In the genomic region with DNA sequence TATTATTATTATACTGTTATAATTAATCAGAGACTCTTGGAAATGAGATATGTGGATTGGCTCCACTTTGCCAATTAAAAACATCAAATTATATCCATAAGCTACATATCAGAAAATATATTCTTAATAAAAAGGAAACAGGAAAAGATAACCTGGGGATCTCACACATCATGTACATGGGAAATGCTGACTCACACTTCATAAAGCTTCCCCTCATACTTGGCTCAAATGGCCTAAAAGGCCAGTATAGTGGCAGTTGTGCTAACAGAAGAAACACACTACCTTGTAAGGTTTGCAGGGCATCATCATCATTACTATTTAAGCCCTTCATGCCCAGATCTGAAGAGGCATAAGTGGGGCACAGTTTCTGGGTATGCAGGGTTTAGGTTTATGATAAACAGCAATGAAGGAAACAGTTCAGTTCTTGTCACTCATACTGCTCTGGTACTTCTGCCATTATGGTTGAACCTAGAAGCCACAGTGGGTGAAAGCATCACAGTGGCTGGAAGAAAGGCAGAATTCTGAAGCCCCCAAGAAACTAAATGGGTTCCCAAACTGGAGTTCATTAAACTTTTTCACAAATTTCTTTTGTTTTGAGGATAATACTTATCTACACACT, we compare ENCODE assay signal across 1 cellular context.
TF ChIP-seq lines count a peak whose summit lies in the region.

No MANE protein-coding gene starts in this region.

TF ChIP-seq in WTC11, 78 proteins besides CTCF, POLR2A, EP300 and RAD21 (continued from another document):
- TF ChIP-seq RORB (CRISPR knock-in tag; IDR thresholded peaks at IDR 0.05) (no peak), EMX1 (CRISPR knock-in tag; IDR thresholded peaks at IDR 0.05) (no peak), ZBTB21 (CRISPR knock-in tag; IDR thresholded peaks at IDR 0.05; ENCODE audit: borderline replicate concordance) (no peak), SMAD3 (CRISPR knock-in tag; IDR thresholded peaks at IDR 0.05; ENCODE audit: borderline replicate concordance) (no peak), FOXK1 (CRISPR knock-in tag; IDR thresholded peaks at IDR 0.05) (no peak), NFE2L1 (CRISPR knock-in tag; IDR thresholded peaks at IDR 0.05) (no peak)
- TF ChIP-seq, protein P1, sequence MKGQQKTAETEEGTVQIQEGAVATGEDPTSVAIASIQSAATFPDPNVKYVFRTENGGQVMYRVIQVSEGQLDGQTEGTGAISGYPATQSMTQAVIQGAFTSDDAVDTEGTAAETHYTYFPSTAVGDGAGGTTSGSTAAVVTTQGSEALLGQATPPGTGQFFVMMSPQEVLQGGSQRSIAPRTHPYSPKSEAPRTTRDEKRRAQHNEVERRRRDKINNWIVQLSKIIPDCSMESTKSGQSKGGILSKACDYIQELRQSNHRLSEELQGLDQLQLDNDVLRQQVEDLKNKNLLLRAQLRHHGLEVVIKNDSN (CRISPR knock-in tag; IDR thresholded peaks at IDR 0.05), result no peak
- TF ChIP-seq, protein P2, sequence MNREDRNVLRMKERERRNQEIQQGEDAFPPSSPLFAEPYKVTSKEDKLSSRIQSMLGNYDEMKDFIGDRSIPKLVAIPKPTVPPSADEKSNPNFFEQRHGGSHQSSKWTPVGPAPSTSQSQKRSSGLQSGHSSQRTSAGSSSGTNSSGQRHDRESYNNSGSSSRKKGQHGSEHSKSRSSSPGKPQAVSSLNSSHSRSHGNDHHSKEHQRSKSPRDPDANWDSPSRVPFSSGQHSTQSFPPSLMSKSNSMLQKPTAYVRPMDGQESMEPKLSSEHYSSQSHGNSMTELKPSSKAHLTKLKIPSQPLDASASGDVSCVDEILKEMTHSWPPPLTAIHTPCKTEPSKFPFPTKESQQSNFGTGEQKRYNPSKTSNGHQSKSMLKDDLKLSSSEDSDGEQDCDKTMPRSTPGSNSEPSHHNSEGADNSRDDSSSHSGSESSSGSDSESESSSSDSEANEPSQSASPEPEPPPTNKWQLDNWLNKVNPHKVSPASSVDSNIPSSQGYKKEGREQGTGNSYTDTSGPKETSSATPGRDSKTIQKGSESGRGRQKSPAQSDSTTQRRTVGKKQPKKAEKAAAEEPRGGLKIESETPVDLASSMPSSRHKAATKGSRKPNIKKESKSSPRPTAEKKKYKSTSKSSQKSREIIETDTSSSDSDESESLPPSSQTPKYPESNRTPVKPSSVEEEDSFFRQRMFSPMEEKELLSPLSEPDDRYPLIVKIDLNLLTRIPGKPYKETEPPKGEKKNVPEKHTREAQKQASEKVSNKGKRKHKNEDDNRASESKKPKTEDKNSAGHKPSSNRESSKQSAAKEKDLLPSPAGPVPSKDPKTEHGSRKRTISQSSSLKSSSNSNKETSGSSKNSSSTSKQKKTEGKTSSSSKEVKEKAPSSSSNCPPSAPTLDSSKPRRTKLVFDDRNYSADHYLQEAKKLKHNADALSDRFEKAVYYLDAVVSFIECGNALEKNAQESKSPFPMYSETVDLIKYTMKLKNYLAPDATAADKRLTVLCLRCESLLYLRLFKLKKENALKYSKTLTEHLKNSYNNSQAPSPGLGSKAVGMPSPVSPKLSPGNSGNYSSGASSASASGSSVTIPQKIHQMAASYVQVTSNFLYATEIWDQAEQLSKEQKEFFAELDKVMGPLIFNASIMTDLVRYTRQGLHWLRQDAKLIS (CRISPR knock-in tag; IDR thresholded peaks at IDR 0.05; ENCODE audit: borderline replicate concordance), result no peak
- TF ChIP-seq, protein P3, sequence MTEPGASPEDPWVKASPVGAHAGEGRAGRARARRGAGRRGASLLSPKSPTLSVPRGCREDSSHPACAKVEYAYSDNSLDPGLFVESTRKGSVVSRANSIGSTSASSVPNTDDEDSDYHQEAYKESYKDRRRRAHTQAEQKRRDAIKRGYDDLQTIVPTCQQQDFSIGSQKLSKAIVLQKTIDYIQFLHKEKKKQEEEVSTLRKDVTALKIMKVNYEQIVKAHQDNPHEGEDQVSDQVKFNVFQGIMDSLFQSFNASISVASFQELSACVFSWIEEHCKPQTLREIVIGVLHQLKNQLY (CRISPR knock-in tag; IDR thresholded peaks at IDR 0.05), result no peak
- TF ChIP-seq, protein P4, sequence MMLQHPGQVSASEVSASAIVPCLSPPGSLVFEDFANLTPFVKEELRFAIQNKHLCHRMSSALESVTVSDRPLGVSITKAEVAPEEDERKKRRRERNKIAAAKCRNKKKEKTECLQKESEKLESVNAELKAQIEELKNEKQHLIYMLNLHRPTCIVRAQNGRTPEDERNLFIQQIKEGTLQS (CRISPR knock-in tag; conservative IDR thresholded peaks at IDR 0.05), result no peak
- TF ChIP-seq, protein P5, sequence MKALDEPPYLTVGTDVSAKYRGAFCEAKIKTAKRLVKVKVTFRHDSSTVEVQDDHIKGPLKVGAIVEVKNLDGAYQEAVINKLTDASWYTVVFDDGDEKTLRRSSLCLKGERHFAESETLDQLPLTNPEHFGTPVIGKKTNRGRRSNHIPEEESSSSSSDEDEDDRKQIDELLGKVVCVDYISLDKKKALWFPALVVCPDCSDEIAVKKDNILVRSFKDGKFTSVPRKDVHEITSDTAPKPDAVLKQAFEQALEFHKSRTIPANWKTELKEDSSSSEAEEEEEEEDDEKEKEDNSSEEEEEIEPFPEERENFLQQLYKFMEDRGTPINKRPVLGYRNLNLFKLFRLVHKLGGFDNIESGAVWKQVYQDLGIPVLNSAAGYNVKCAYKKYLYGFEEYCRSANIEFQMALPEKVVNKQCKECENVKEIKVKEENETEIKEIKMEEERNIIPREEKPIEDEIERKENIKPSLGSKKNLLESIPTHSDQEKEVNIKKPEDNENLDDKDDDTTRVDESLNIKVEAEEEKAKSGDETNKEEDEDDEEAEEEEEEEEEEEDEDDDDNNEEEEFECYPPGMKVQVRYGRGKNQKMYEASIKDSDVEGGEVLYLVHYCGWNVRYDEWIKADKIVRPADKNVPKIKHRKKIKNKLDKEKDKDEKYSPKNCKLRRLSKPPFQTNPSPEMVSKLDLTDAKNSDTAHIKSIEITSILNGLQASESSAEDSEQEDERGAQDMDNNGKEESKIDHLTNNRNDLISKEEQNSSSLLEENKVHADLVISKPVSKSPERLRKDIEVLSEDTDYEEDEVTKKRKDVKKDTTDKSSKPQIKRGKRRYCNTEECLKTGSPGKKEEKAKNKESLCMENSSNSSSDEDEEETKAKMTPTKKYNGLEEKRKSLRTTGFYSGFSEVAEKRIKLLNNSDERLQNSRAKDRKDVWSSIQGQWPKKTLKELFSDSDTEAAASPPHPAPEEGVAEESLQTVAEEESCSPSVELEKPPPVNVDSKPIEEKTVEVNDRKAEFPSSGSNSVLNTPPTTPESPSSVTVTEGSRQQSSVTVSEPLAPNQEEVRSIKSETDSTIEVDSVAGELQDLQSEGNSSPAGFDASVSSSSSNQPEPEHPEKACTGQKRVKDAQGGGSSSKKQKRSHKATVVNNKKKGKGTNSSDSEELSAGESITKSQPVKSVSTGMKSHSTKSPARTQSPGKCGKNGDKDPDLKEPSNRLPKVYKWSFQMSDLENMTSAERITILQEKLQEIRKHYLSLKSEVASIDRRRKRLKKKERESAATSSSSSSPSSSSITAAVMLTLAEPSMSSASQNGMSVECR (CRISPR knock-in tag; IDR thresholded peaks at IDR 0.05; ENCODE audit: borderline replicate concordance), result no peak
- TF ChIP-seq, protein P6, sequence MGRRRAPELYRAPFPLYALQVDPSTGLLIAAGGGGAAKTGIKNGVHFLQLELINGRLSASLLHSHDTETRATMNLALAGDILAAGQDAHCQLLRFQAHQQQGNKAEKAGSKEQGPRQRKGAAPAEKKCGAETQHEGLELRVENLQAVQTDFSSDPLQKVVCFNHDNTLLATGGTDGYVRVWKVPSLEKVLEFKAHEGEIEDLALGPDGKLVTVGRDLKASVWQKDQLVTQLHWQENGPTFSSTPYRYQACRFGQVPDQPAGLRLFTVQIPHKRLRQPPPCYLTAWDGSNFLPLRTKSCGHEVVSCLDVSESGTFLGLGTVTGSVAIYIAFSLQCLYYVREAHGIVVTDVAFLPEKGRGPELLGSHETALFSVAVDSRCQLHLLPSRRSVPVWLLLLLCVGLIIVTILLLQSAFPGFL (CRISPR knock-in tag; IDR thresholded peaks at IDR 0.05; ENCODE audit: borderline replicate concordance), result no peak
- TF ChIP-seq, protein P7, sequence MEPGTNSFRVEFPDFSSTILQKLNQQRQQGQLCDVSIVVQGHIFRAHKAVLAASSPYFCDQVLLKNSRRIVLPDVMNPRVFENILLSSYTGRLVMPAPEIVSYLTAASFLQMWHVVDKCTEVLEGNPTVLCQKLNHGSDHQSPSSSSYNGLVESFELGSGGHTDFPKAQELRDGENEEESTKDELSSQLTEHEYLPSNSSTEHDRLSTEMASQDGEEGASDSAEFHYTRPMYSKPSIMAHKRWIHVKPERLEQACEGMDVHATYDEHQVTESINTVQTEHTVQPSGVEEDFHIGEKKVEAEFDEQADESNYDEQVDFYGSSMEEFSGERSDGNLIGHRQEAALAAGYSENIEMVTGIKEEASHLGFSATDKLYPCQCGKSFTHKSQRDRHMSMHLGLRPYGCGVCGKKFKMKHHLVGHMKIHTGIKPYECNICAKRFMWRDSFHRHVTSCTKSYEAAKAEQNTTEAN (CRISPR knock-in tag; IDR thresholded peaks at IDR 0.05), result no peak
TF ChIP-seq in WTC11: peak in this region for 0.
